2 cellular contexts compared by ENCODE assay signal in genomic region chr11:122210378-122210995, GRCh38.
TF ChIP-seq lines count a peak whose summit lies in the region.

No MANE protein-coding gene starts in this region.

TF ChIP-seq in IMR-90, 13 proteins besides CTCF, POLR2A, EP300 and RAD21 (continued from another document):
- TF ChIP-seq ELK1 (IDR thresholded peaks at IDR 0.05; ENCODE audit: borderline replicate concordance, low read depth, low read length) (no peak), CHD1 (IDR thresholded peaks at IDR 0.05; ENCODE audit: low read depth, low read length) (no peak), CEBPB (IDR thresholded peaks at IDR 0.05; ENCODE audit: low read depth, low read length) (no peak), BHLHE40 (IDR thresholded peaks at IDR 0.05; ENCODE audit: low read depth, low read length) (no peak), FOS (IDR thresholded peaks at IDR 0.05; ENCODE audit: low read depth, low read length) (no peak), NFE2L2 (IDR thresholded peaks at IDR 0.05; ENCODE audit: low read depth, low read length) (no peak), USF2 (IDR thresholded peaks at IDR 0.05; ENCODE audit: low read depth, low read length) (no peak), MAZ (IDR thresholded peaks at IDR 0.05; ENCODE audit: borderline replicate concordance, low read depth, low read length) (no peak), RCOR1 (IDR thresholded peaks at IDR 0.05; ENCODE audit: insufficient replicate concordance, low read length) (no peak), MAFK (IDR thresholded peaks at IDR 0.05; ENCODE audit: low read depth, low read length) (no peak), MXI1 (IDR thresholded peaks at IDR 0.05; ENCODE audit: borderline replicate concordance, low read depth, low read length) (no peak), RFX5 (IDR thresholded peaks at IDR 0.05; ENCODE audit: low read depth, low read length) (no peak)

TF ChIP-seq in liver, 16 proteins besides CTCF, POLR2A, EP300 and RAD21 (continued from another document):
- TF ChIP-seq REST (IDR thresholded peaks at IDR 0.05) (no peak), ZBTB33 (IDR thresholded peaks at IDR 0.05) (no peak), YY1 (IDR thresholded peaks at IDR 0.05) (no peak), NR2F2 (IDR thresholded peaks at IDR 0.05) (no peak), GABPA (IDR thresholded peaks at IDR 0.05 in 1 of 2, conservative IDR thresholded peaks at IDR 0.05 in 1 of 2) (no peak), MAX (IDR thresholded peaks at IDR 0.05) (no peak), HNF4G (IDR thresholded peaks at IDR 0.05) (no peak), SP1 (IDR thresholded peaks at IDR 0.05) (peak; percentile 44), ATF3 (IDR thresholded peaks at IDR 0.05) (no peak), HNF4A (conservative IDR thresholded peaks at IDR 0.05) (peak in 1 of 2 donors; percentile 45), FOXA2 (IDR thresholded peaks at IDR 0.05) (no peak), EGR1 (IDR thresholded peaks at IDR 0.05; ENCODE audit: low read depth in 2 of 2) (no peak), FOXA1 (IDR thresholded peaks at IDR 0.05) (no peak), RXRA (IDR thresholded peaks at IDR 0.05) (no peak), TAF1 (conservative IDR thresholded peaks at IDR 0.05) (no peak)
